ENCODE assay signal across 8 cellular contexts in genomic region chr7:8035647-8036518, GRCh38.
DNase-seq lines count a peak whose midpoint lies in the region; ATAC-seq and TF ChIP-seq lines count a peak whose summit lies in the region.

No MANE protein-coding gene starts in this region.

- H3K4me3 ChIP-seq in SU-DHL-6 (ENCODE audit: insufficient read depth, low read length, poor library complexity, severe bottlenecking) (no peak overlapping the region), upper lobe of right lung (no peak overlapping the region)

- peak overlapping the region; percentile 69 for H3K27ac Mint-ChIP-seq in CD4-positive, alpha-beta T cell

- intact Hi-C loops in CD4-positive, alpha-beta T cell (cut with DNase I, micrococcal nuclease): loop anchor here in 1 of 2 experiments (5.0 kb wide), 1 partner anchor 354 kb away; no protein-coding TSS in a partner anchor
- intact Hi-C loops in left cardiac atrium (cut with DNase I) (no loop called here), upper lobe of right lung (cut with DNase I) (no loop called here)

- H3K9me3 Mint-ChIP-seq in CD4-positive, alpha-beta T cell: no peaks in the 10 kb centered on the region

- peaks cover 39% of the 10 kb centered on the region for H3K4me1 Mint-ChIP-seq in CD4-positive, alpha-beta T cell (ENCODE audit: low read depth)

- H3K27me3 Mint-ChIP-seq in CD4-positive, alpha-beta T cell: no peaks in the 10 kb centered on the region

- no peak overlapping the region for H3K4me2 ChIP-seq in SU-DHL-6 (ENCODE audit: low read depth, low read length, poor library complexity, severe bottlenecking)

- POLR2A ChIA-PET in CD4-positive, alpha-beta T cell (lab: Charles Lee): interaction anchor here (0.6 to 1.7 kb wide), 10 partner anchors 12 to 442 kb away, joined by 3 to 12 read pairs (median 4); partner anchors contain the start of gene GLCCI1

- no peak overlapping the region for H2AFZ ChIP-seq in SU-DHL-6 (ENCODE audit: low read depth, low read length, severe bottlenecking)

- H3K4me1 ChIP-seq in upper lobe of right lung: no peaks in the 10 kb centered on the region

- H3K9me3 ChIP-seq in CD4-positive, alpha-beta T cell (ENCODE audit: control insufficient read depth, low read length): no peaks in the 10 kb centered on the region
- H3K9me3 ChIP-seq in SU-DHL-6 (ENCODE audit: insufficient read depth, low read length) (no peaks in the 10 kb centered on the region), upper lobe of right lung (no peaks in the 10 kb centered on the region)

- no peak overlapping the region for H3K4me3 Mint-ChIP-seq in CD4-positive, alpha-beta T cell

- H3K9me2 ChIP-seq in SU-DHL-6 (replicated peaks; ENCODE audit: insufficient read depth, low read length): no peaks in the 10 kb centered on the region

- CTCF ChIA-PET in CD4-positive, alpha-beta T cell (lab: Charles Lee): interaction anchor here (1.0 to 1.9 kb wide), 5 partner anchors 13 to 354 kb away, joined by 3 to 7 read pairs (median 4); no protein-coding TSS in a partner anchor

- TF ChIP-seq CTCF in CD4-positive, alpha-beta T cell (IDR thresholded peaks at IDR 0.05): peak; percentile 65
- TF ChIP-seq CTCF in SU-DHL-6 (IDR thresholded peaks at IDR 0.05; ENCODE audit: insufficient read depth, low read length, poor library complexity, severe bottlenecking) (peak; percentile 72), upper lobe of right lung (IDR thresholded peaks at IDR 0.05) (peak; percentile 45)

- DNase-seq in CD4-positive, alpha-beta T cell: no peak
- DNase-seq in HT1080 (ENCODE audit: low read depth): peak; percentile 38
- no peak for DNase-seq in left cardiac atrium
- DNase-seq in upper lobe of right lung: no peak
- no peak for DNase-seq in mesenteric fat pad (ENCODE audit: low spot score)
- no peak for DNase-seq in cerebellar nuclear complex (lab: John Stamatoyannopoulos, UW)

- H3K79me2 ChIP-seq in SU-DHL-6 (ENCODE audit: insufficient read depth, low read length): no peaks in the 10 kb centered on the region

- ATAC-seq in CD4-positive, alpha-beta T cell (ENCODE audit: poor library complexity): peak; percentile 85
- peak; percentile 48 for ATAC-seq in GM18861 (IDR thresholded peaks at IDR 0.05; ENCODE audit: unreplicated experiment)
- ATAC-seq in left cardiac atrium: peak; percentile 16 to 38
- ATAC-seq in upper lobe of right lung: peak; percentile 81

- no peak overlapping the region for H3K27ac ChIP-seq in CD4-positive, alpha-beta T cell (ENCODE audit: low read depth, low read length)
- H3K27ac ChIP-seq in SU-DHL-6 (ENCODE audit: low read depth, low read length) (no peak overlapping the region), upper lobe of right lung (no peak overlapping the region)

- 0 out of 2 replicates have a peak, but pooled peaks cover 6% of the 10 kb centered on the region for H3K36me3 ChIP-seq in SU-DHL-6 (ENCODE audit: low read length)
- no peaks in the 10 kb centered on the region for H3K36me3 ChIP-seq in upper lobe of right lung

- H3F3A ChIP-seq in SU-DHL-6 (ENCODE audit: insufficient read depth): no peaks in the 10 kb centered on the region

- H3K36me3 Mint-ChIP-seq in CD4-positive, alpha-beta T cell (ENCODE audit: low read depth): peaks cover 64% of the 10 kb centered on the region

- H3K27me3 ChIP-seq in CD4-positive, alpha-beta T cell (ENCODE audit: control insufficient read depth, insufficient read depth, low read length): no peaks in the 10 kb centered on the region
- H3K27me3 ChIP-seq in SU-DHL-6 (ENCODE audit: low read length) (no peaks in the 10 kb centered on the region), upper lobe of right lung (no peaks in the 10 kb centered on the region)

- no peak overlapping the region for H3K9ac ChIP-seq in SU-DHL-6 (ENCODE audit: low read length)

- peaks cover 3% of the 10 kb centered on the region; the same call in 1 of the 2 replicates for H4K20me1 ChIP-seq in SU-DHL-6 (ENCODE audit: low read depth, low read length)

Comparison
In these comparisons a context has a peak if more than half of its experiments do, and no peak if none do; other contexts are left out.
1. ATAC-seq: peak in every context shown above with its lines; median percentile 85 in CD4-positive, alpha-beta T cell; 81 in upper lobe of right lung; 48 in GM18861; 27 in left cardiac atrium.